Comparison of ENCODE assay signal across 7 cellular contexts in the genomic region with DNA sequence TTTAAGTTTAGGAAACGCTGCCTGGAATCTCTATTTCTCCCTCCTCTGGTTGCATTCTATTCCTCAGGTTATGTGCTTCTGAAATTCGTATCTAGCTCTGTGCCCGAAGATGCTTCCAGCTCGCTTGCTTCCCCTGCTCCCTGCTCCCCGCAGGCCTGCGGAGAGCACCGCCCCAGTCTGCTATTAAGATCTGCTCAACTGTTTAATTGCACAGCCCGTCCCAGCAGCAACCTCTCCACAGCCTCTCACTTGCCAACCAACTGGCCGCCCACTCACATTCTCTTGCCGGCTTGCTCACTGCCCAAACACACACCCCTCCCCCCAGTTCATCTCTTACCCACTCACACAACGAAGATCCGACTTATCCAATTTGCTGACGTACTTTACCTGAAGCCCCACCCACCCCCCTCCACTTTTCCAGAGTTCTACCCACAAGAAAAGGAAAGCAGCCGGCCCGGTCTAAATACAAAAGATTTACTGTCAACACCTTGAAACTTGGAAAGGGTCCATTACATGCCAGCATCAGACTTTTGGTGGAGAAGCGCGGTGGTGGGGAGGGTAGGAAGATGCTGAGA.
DNase-seq lines count a peak whose midpoint lies in the region; ATAC-seq and TF ChIP-seq lines count a peak whose summit lies in the region.

No MANE protein-coding gene starts in this region.

- no peaks in the 10 kb centered on the region for H3K27me3 Mint-ChIP-seq in activated T-cell treated with anti-CD3 and anti-CD28 coated beads, Interleukin-2, amount 50 U/mL, for 72 hours (ENCODE audit: low read depth)

- peak overlapping the region; percentile 3 for H3K4me3 ChIP-seq in psoas muscle

- peaks cover 91% of the 10 kb centered on the region for H3K4me1 ChIP-seq in psoas muscle

- no peak for TF ChIP-seq CTCF in psoas muscle (IDR thresholded peaks at IDR 0.05)

- peaks cover 23 to 51% of the 10 kb centered on the region in 2 donors for H3K36me3 Mint-ChIP-seq in activated T-cell treated with anti-CD3 and anti-CD28 coated beads, Interleukin-2, amount 50 U/mL, for 72 hours (ENCODE audit: insufficient read depth in 2 of 2)

- ATAC-seq in activated T-cell treated with anti-CD3 and anti-CD28 coated beads, Interleukin-2, amount 50 U/mL, for 72 hours (replicated peaks in 1 of 2), result no peak
- peak; percentile 68 for ATAC-seq in Right ventricle myocardium superior (ENCODE audit: poor library complexity)
- peak; percentile 16 to 50 (median 39) for ATAC-seq in psoas muscle
- no peak for ATAC-seq in GM18502 (IDR thresholded peaks at IDR 0.05; ENCODE audit: poor library complexity, unreplicated experiment)
- no peak for ATAC-seq in GM18520 (IDR thresholded peaks at IDR 0.05; ENCODE audit: unreplicated experiment)

- H3K4me3 Mint-ChIP-seq in activated T-cell treated with anti-CD3 and anti-CD28 coated beads, Interleukin-2, amount 50 U/mL, for 72 hours, result peak overlapping the region in 1 of 2 donors; percentile 42

- peak overlapping the region; percentile 94 for H3K27ac ChIP-seq in psoas muscle

- H3K9me3 ChIP-seq in psoas muscle, result no peaks in the 10 kb centered on the region

- peaks cover 100% of the 10 kb centered on the region for H3K4me1 Mint-ChIP-seq in activated T-cell treated with anti-CD3 and anti-CD28 coated beads, Interleukin-2, amount 50 U/mL, for 72 hours (ENCODE audit: low read depth)

- peak overlapping the region; percentile 96 for H3K27ac Mint-ChIP-seq in activated T-cell treated with anti-CD3 and anti-CD28 coated beads, Interleukin-2, amount 50 U/mL, for 72 hours

- DNase-seq in HPDE6-E6E7 (ENCODE audit: extremely low spot score), result peak; percentile 55
- no peak for DNase-seq in activated T-cell treated with anti-CD3 and anti-CD28 coated beads, Interleukin-2, amount 50 U/mL, for 72 hours
- DNase-seq in Right ventricle myocardium superior, result peak; percentile 75
- DNase-seq in psoas muscle, result peak; percentile 77 to 79
- no peak for DNase-seq in inferior parietal cortex (ENCODE audit: extremely low spot score)

- no peaks in the 10 kb centered on the region for H3K27me3 ChIP-seq in psoas muscle (ENCODE audit: insufficient read depth in 3 of 3, low read length in 2 of 3)

- WGBS in psoas muscle, 3 donors, result 13 to 27% (median 14%) methylated on average over 17 of the region's 17 CpGs

- intact Hi-C loops in Right ventricle myocardium superior (cut with DNase I), result no loop called here
- intact Hi-C loops in psoas muscle (cut with DNase I), result no loop called here

- peaks cover 0 to 25% of the 10 kb centered on the region in 2 donors for H3K36me3 ChIP-seq in psoas muscle (ENCODE audit: insufficient read depth in 1 of 2, low read depth in 1 of 2)

- H3K9me3 Mint-ChIP-seq in activated T-cell treated with anti-CD3 and anti-CD28 coated beads, Interleukin-2, amount 50 U/mL, for 72 hours, result no peaks in the 10 kb centered on the region

Comparison
In these comparisons a context has a peak if more than half of its experiments do, and no peak if none do; other contexts are left out.
1. DNase-seq: peak in HPDE6-E6E7 (single experiment), Right ventricle myocardium superior (single experiment) and psoas muscle (2 of 2); none in activated T-cell treated with anti-CD3 and anti-CD28 coated beads, Interleukin-2, amount 50 U/mL, for 72 hours (0 of 2) and inferior parietal cortex (single experiment).
2. ATAC-seq: peak in Right ventricle myocardium superior (single experiment) and psoas muscle (4 of 4); none in activated T-cell treated with anti-CD3 and anti-CD28 coated beads, Interleukin-2, amount 50 U/mL, for 72 hours (0 of 2), GM18502 (single experiment) and GM18520 (single experiment).